In the genomic region with DNA sequence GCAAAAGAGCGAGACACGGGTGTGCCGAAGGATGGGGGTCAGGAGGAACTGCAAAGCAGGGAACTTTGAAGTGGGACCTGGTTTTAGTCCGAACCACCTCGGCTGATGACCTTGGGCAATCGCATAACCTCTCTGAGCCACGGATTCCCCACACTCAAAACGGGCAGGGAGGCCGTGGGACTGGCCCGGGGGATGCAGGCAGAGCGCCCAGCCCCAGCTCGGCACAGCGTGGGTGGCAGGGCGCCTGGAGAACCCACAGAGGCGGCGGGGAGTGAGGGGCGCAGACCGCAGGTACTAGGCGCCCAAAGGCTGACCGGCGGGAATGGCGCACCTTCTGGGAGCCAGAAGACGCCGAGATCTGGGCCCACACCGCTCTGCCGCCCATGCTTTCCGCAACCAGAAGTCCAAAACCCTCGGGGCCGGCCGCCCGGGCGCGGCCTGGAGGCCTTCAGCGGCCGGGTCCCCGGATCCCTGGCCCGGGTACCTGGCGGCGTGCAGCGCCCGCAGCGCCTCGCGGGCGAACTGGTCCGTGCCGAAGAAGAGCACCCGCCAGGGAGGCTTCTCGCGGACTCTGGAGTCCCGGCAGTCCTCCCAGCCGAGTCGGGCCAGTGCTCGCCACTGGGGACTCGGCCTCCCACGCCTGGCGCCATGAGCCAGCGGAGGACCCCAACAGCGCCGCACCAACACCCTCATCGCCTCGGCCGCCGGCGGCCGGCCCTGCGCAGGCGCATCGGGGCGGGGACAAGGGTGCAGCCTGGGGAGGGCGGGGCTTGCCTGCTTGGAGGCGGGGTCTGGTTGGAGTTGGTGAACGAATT, we compare ENCODE assay signal across 8 cellular contexts. TPM values are rescaled to one million over a fixed set of nuclear protein-coding genes. Genes with fewer than 3 reads are reported as not detected.
DNase-seq lines count a peak whose midpoint lies in the region; ATAC-seq and TF ChIP-seq lines count a peak whose summit lies in the region.

A gene (minus strand): TSS at position 719 of the 815 bp plus-strand sequence. CDS start 26 bp downstream, at position 693.

- H3K36me3 ChIP-seq in RWPE2 (ENCODE audit: low read depth), result peaks cover 26% of the 10 kb centered on the region

- no peaks in the 10 kb centered on the region for H3K9me3 ChIP-seq in RWPE2 (ENCODE audit: severe bottlenecking)

- peak; percentile 81 for ATAC-seq in GM21360 (IDR thresholded peaks at IDR 0.05; ENCODE audit: unreplicated experiment)
- peak; percentile 91 for ATAC-seq in RWPE2 (ENCODE audit: low read depth)
- peak; percentile 98 for ATAC-seq in stimulated activated naive CD8-positive, alpha-beta T cell treated with anti-CD3 and anti-CD28 coated beads, Interleukin-15, Interleukin-2, amounts not matched to agents 100 U/mL and 50 U/mL, for 24 hours

- H3K27ac ChIP-seq in RWPE2 (ENCODE audit: poor library complexity, severe bottlenecking), result peak within 1 kb of the TSS; percentile 4

- H3K4me3 ChIP-seq in RWPE2 (ENCODE audit: severe bottlenecking) (peak within 1 kb of the TSS; percentile 60), fibroblast of the aortic adventitia (ENCODE audit: low read depth, low read length) (peak within 1 kb of the TSS; percentile 86)

- TF ChIP-seq CTCF in RWPE2 (IDR thresholded peaks at IDR 0.05; ENCODE audit: poor library complexity, severe bottlenecking) (no peak), fibroblast of the aortic adventitia (IDR thresholded peaks at IDR 0.05; ENCODE audit: insufficient read depth, low read length) (peak; percentile 1), nephron progenitor cell (IDR thresholded peaks at IDR 0.05) (no peak)

- H3K27me3 ChIP-seq in RWPE2 (ENCODE audit: insufficient read depth, poor library complexity, severe bottlenecking), result no peaks in the 10 kb centered on the region

- no peaks in the 10 kb centered on the region for H3K9me3 Mint-ChIP-seq in IgD-negative memory B cell
- no peaks in the 10 kb centered on the region for H3K9me3 Mint-ChIP-seq in nephron progenitor cell

- H3K27me3 Mint-ChIP-seq in IgD-negative memory B cell, result no peaks in the 10 kb centered on the region
- H3K27me3 Mint-ChIP-seq in nephron progenitor cell (ENCODE audit: low read depth, poor library complexity), result peaks cover 13% of the 10 kb centered on the region

- H3K4me1 ChIP-seq in RWPE2 (ENCODE audit: insufficient read depth, poor library complexity, severe bottlenecking), result peaks cover 7% of the 10 kb centered on the region

- DNase-seq in Caki2 (ENCODE audit: low read depth) (peak; percentile 68), RWPE2 (ENCODE audit: low spot score) (peak; percentile 94), fibroblast of the aortic adventitia (ENCODE audit: low read depth) (peak; percentile 70), nephron progenitor cell (peak; percentile 97)
- DNase-seq in activated T-helper 9 cell treated with anti-CD3 and anti-CD28 coated beads, Interleukin-2, amount 50 U/mL, for 16 hours (ENCODE audit: low read depth), result peak; percentile 88
- DNase-seq in stimulated activated naive CD8-positive, alpha-beta T cell treated with anti-CD3 and anti-CD28 coated beads, Interleukin-15, Interleukin-2, amounts not matched to agents 100 U/mL and 50 U/mL, for 24 hours, result peak; percentile 99

- H3K36me3 Mint-ChIP-seq in IgD-negative memory B cell, result peaks cover 5% of the 10 kb centered on the region
- peaks cover 20% of the 10 kb centered on the region for H3K36me3 Mint-ChIP-seq in nephron progenitor cell (ENCODE audit: low read depth)

- H3K4me1 Mint-ChIP-seq in IgD-negative memory B cell, result peaks cover 14 to 22% (median 21%) of the 10 kb centered on the region in 3 donors
- H3K4me1 Mint-ChIP-seq in nephron progenitor cell, result peaks cover 38% of the 10 kb centered on the region

- H3K4me3 Mint-ChIP-seq in IgD-negative memory B cell, result peak within 1 kb of the TSS; percentile 84 to 96 (median 90)
- H3K4me3 Mint-ChIP-seq in nephron progenitor cell, result peak within 1 kb of the TSS; percentile 91

- H3K27ac Mint-ChIP-seq in IgD-negative memory B cell (peak within 1 kb of the TSS in 2 of 3 donors; percentile 25 to 96), nephron progenitor cell (no peak within 1 kb of the TSS)

- in situ Hi-C loops in Caki2 (cut with HindIII; ENCODE audit: low pct_unique_long_range_greater_than_20kb, low sequenced_read_pairs), result no loop called here

RNA-seq across cellular contexts. Expression of the gene that starts here (rescaled TPM):
- total RNA-seq in Caki2 (2014; rRNA removed; shearing (Covaris generic); ENCODE audit: low replicate concordance), result 23.6 and 28.2 TPM in 2 replicates
- polyA plus RNA-seq in IgD-negative memory B cell, result 15.8 TPM
- total RNA-seq in fibroblast of the aortic adventitia (ENCODE audit: low replicate concordance), result 14.1 and 19.2 TPM in 2 replicates

Comparison
In these comparisons a context has a peak if more than half of its experiments do, and no peak if none do; other contexts are left out.
1. Peak in every context shown above with its lines: DNase-seq, ATAC-seq, H3K4me3 ChIP-seq and H3K27ac ChIP-seq.